In the genomic region with DNA sequence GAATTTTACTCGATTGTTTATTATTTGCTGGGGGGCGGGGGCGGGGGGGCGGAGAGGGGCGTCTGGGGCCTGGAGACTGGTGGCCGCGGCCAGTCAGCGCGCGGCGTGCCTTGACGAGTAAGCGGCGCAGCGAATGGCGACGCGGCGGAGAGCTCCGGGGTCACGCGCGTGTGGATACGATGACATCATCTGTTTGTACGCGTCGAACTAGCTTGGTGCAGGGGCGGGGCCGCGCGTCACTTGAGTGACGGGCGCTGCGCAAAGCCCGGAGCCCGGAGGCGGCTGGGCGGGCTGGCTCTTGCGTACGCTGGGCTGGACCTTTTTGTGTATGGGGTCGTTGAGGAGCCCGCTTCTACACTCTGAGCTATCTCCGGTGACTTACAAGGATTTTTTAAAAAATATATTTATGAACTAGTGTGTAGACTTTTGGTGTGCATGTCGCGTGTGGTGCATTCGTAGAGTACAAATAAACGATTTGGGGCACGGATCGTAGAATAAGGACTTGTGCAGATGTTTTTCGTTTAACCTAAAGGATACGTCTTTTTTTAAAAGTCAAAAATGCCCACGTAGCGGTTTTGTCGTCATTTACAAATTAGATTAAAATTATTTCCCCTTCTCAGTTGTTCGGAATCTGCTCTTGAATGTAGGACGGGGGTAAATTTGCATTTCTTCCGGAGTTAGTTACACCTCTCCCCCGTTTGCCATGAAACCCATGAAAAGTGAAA, we compare ENCODE assay signal across 1 cellular context.
A peak's percentile ranks its signal among the peaks of the same experiment; 100 is the strongest.
TF ChIP-seq lines count a peak whose summit lies in the region.

No MANE protein-coding gene starts in this region.

TF ChIP-seq in WTC11, 78 proteins besides CTCF, POLR2A, EP300 and RAD21 (continued from another document):
- TF ChIP-seq, protein P1, sequence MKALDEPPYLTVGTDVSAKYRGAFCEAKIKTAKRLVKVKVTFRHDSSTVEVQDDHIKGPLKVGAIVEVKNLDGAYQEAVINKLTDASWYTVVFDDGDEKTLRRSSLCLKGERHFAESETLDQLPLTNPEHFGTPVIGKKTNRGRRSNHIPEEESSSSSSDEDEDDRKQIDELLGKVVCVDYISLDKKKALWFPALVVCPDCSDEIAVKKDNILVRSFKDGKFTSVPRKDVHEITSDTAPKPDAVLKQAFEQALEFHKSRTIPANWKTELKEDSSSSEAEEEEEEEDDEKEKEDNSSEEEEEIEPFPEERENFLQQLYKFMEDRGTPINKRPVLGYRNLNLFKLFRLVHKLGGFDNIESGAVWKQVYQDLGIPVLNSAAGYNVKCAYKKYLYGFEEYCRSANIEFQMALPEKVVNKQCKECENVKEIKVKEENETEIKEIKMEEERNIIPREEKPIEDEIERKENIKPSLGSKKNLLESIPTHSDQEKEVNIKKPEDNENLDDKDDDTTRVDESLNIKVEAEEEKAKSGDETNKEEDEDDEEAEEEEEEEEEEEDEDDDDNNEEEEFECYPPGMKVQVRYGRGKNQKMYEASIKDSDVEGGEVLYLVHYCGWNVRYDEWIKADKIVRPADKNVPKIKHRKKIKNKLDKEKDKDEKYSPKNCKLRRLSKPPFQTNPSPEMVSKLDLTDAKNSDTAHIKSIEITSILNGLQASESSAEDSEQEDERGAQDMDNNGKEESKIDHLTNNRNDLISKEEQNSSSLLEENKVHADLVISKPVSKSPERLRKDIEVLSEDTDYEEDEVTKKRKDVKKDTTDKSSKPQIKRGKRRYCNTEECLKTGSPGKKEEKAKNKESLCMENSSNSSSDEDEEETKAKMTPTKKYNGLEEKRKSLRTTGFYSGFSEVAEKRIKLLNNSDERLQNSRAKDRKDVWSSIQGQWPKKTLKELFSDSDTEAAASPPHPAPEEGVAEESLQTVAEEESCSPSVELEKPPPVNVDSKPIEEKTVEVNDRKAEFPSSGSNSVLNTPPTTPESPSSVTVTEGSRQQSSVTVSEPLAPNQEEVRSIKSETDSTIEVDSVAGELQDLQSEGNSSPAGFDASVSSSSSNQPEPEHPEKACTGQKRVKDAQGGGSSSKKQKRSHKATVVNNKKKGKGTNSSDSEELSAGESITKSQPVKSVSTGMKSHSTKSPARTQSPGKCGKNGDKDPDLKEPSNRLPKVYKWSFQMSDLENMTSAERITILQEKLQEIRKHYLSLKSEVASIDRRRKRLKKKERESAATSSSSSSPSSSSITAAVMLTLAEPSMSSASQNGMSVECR (CRISPR knock-in tag; IDR thresholded peaks at IDR 0.05; ENCODE audit: borderline replicate concordance), result peak; percentile 65; the same call in 1 of the 2 replicates
- TF ChIP-seq, protein P2, sequence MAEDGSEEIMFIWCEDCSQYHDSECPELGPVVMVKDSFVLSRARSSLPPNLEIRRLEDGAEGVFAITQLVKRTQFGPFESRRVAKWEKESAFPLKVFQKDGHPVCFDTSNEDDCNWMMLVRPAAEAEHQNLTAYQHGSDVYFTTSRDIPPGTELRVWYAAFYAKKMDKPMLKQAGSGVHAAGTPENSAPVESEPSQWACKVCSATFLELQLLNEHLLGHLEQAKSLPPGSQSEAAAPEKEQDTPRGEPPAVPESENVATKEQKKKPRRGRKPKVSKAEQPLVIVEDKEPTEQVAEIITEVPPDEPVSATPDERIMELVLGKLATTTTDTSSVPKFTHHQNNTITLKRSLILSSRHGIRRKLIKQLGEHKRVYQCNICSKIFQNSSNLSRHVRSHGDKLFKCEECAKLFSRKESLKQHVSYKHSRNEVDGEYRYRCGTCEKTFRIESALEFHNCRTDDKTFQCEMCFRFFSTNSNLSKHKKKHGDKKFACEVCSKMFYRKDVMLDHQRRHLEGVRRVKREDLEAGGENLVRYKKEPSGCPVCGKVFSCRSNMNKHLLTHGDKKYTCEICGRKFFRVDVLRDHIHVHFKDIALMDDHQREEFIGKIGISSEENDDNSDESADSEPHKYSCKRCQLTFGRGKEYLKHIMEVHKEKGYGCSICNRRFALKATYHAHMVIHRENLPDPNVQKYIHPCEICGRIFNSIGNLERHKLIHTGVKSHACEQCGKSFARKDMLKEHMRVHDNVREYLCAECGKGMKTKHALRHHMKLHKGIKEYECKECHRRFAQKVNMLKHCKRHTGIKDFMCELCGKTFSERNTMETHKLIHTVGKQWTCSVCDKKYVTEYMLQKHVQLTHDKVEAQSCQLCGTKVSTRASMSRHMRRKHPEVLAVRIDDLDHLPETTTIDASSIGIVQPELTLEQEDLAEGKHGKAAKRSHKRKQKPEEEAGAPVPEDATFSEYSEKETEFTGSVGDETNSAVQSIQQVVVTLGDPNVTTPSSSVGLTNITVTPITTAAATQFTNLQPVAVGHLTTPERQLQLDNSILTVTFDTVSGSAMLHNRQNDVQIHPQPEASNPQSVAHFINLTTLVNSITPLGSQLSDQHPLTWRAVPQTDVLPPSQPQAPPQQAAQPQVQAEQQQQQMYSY (CRISPR knock-in tag; IDR thresholded peaks at IDR 0.05), result peak; percentile 99
- TF ChIP-seq NFATC4 (CRISPR knock-in tag; IDR thresholded peaks at IDR 0.05) (no peak), ZNF232 (CRISPR knock-in tag; IDR thresholded peaks at IDR 0.05) (no peak), CBFB (CRISPR knock-in tag; IDR thresholded peaks at IDR 0.05; ENCODE audit: low read depth) (no peak), ZNF219 (CRISPR knock-in tag; IDR thresholded peaks at IDR 0.05; ENCODE audit: borderline replicate concordance) (no peak), FOXK1 (CRISPR knock-in tag; IDR thresholded peaks at IDR 0.05) (peak; percentile 88), ESRRA (CRISPR knock-in tag; IDR thresholded peaks at IDR 0.05; ENCODE audit: borderline replicate concordance) (no peak), NR1H2 (CRISPR knock-in tag; IDR thresholded peaks at IDR 0.05) (no peak), ZNF317 (CRISPR knock-in tag; IDR thresholded peaks at IDR 0.05; ENCODE audit: borderline replicate concordance, low read depth) (no peak), ZNF396 (CRISPR knock-in tag; IDR thresholded peaks at IDR 0.05; ENCODE audit: borderline replicate concordance) (no peak), SP1 (CRISPR knock-in tag; conservative IDR thresholded peaks at IDR 0.05) (peak; percentile 97), JUN (CRISPR knock-in tag; IDR thresholded peaks at IDR 0.05) (no peak), ZBTB21 (CRISPR knock-in tag; IDR thresholded peaks at IDR 0.05; ENCODE audit: borderline replicate concordance) (no peak), OVOL2 (CRISPR knock-in tag; IDR thresholded peaks at IDR 0.05; ENCODE audit: borderline replicate concordance) (no peak), TEAD1 (CRISPR knock-in tag; IDR thresholded peaks at IDR 0.05) (no peak)
- TF ChIP-seq, protein P3, sequence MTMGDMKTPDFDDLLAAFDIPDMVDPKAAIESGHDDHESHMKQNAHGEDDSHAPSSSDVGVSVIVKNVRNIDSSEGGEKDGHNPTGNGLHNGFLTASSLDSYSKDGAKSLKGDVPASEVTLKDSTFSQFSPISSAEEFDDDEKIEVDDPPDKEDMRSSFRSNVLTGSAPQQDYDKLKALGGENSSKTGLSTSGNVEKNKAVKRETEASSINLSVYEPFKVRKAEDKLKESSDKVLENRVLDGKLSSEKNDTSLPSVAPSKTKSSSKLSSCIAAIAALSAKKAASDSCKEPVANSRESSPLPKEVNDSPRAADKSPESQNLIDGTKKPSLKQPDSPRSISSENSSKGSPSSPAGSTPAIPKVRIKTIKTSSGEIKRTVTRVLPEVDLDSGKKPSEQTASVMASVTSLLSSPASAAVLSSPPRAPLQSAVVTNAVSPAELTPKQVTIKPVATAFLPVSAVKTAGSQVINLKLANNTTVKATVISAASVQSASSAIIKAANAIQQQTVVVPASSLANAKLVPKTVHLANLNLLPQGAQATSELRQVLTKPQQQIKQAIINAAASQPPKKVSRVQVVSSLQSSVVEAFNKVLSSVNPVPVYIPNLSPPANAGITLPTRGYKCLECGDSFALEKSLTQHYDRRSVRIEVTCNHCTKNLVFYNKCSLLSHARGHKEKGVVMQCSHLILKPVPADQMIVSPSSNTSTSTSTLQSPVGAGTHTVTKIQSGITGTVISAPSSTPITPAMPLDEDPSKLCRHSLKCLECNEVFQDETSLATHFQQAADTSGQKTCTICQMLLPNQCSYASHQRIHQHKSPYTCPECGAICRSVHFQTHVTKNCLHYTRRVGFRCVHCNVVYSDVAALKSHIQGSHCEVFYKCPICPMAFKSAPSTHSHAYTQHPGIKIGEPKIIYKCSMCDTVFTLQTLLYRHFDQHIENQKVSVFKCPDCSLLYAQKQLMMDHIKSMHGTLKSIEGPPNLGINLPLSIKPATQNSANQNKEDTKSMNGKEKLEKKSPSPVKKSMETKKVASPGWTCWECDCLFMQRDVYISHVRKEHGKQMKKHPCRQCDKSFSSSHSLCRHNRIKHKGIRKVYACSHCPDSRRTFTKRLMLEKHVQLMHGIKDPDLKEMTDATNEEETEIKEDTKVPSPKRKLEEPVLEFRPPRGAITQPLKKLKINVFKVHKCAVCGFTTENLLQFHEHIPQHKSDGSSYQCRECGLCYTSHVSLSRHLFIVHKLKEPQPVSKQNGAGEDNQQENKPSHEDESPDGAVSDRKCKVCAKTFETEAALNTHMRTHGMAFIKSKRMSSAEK (CRISPR knock-in tag; IDR thresholded peaks at IDR 0.05; ENCODE audit: borderline replicate concordance), result no peak
- TF ChIP-seq, protein P4, sequence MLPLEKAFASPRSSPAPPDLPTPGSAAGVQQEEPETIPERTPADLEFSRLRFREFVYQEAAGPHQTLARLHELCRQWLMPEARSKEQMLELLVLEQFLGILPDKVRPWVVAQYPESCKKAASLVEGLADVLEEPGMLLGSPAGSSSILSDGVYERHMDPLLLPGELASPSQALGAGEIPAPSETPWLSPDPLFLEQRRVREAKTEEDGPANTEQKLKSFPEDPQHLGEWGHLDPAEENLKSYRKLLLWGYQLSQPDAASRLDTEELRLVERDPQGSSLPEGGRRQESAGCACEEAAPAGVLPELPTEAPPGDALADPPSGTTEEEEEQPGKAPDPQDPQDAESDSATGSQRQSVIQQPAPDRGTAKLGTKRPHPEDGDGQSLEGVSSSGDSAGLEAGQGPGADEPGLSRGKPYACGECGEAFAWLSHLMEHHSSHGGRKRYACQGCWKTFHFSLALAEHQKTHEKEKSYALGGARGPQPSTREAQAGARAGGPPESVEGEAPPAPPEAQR (CRISPR knock-in tag; IDR thresholded peaks at IDR 0.05), result no peak
- TF ChIP-seq, protein P5, sequence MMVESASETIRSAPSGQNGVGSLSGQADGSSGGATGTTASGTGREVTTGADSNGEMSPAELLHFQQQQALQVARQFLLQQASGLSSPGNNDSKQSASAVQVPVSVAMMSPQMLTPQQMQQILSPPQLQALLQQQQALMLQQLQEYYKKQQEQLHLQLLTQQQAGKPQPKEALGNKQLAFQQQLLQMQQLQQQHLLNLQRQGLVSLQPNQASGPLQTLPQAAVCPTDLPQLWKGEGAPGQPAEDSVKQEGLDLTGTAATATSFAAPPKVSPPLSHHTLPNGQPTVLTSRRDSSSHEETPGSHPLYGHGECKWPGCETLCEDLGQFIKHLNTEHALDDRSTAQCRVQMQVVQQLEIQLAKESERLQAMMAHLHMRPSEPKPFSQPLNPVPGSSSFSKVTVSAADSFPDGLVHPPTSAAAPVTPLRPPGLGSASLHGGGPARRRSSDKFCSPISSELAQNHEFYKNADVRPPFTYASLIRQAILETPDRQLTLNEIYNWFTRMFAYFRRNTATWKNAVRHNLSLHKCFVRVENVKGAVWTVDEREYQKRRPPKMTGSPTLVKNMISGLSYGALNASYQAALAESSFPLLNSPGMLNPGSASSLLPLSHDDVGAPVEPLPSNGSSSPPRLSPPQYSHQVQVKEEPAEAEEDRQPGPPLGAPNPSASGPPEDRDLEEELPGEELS (CRISPR knock-in tag; IDR thresholded peaks at IDR 0.05), result no peak
- TF ChIP-seq, protein P6, sequence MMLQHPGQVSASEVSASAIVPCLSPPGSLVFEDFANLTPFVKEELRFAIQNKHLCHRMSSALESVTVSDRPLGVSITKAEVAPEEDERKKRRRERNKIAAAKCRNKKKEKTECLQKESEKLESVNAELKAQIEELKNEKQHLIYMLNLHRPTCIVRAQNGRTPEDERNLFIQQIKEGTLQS (CRISPR knock-in tag; conservative IDR thresholded peaks at IDR 0.05), result no peak
- TF ChIP-seq, protein P7, sequence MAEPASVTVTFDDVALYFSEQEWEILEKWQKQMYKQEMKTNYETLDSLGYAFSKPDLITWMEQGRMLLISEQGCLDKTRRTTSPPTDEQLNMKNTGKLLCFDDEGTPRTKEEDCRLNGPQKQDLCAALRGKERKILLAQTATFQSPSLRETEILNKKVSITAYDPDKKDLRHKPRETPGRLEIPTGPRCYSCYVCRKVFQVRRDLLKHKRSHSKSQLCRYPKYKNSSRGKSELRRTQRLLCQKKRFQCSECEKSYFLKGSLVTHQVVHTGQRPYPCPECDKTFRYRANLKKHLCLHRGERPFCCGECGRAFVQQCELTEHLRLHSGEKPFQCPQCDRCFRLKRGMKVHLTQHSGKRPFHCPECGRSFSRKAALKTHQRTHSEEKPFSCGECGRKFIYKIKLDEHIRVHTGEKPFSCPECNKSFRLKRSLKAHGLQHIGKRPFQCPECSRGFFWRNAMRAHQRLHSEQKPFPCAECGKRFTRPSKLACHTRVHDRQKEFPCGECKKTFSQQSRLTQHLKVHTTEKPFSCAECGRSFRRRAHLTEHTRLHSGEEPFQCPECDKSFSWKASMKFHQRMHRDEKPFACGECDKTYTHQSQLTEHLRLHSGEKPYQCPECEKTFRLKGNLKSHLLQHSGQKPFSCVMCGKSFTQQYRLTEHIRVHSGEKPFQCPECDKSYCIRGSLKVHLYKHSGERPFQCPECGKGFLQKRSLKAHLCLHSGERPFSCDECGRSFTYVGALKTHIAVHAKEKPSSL (CRISPR knock-in tag; conservative IDR thresholded peaks at IDR 0.05), result no peak
- TF ChIP-seq, protein P8, sequence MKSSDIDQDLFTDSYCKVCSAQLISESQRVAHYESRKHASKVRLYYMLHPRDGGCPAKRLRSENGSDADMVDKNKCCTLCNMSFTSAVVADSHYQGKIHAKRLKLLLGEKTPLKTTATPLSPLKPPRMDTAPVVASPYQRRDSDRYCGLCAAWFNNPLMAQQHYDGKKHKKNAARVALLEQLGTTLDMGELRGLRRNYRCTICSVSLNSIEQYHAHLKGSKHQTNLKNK (CRISPR knock-in tag; IDR thresholded peaks at IDR 0.05), result no peak
